Comparison of ENCODE assay signal across 8 cellular contexts in the genomic region with DNA sequence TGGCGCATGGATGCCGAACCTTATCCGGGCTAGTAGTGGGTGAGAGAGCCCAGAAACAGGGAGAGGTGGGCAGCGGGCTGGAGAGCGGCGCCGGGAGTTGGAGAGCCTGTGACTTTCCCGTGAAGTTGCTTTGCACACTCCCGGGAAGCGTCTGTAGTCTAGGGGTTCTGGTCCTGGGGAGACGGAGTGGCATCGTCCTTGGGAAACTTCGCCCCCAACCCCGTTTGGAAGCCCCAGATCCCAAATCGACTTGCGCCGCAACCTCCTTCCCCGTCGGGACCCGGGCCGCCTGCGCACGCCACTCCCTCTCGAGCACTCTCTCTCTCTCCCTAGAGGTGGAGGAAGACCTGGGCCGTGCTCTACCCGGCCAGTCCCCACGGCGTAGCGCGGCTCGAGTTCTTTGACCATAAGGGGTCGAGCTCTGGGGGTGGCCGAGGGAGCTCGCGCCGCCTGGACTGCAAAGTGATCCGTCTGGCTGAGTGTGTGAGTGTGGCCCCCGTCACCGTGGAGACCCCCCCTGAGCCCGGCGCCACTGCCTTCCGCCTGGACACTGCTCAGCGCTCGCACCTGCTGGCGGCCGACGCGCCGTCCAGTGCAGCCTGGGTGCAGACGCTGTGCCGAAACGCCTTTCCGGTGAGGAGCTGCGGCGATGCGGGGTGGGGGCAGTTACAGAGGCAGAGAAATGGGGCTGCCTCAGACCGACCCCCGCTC. TPM values are rescaled to one million over a fixed set of nuclear protein-coding genes. Genes with fewer than 3 reads are reported as not detected.
DNase-seq lines count a peak whose midpoint lies in the region; ATAC-seq and TF ChIP-seq lines count a peak whose summit lies in the region.

No MANE protein-coding gene starts in this region.

- H3K9me3 ChIP-seq in MG63 (no peaks in the 10 kb centered on the region), neuron (ENCODE audit: low read length) (peaks cover 3% of the 10 kb centered on the region)

- DNase-seq in EL (peak; percentile 32), MG63 (no peak), fibroblast of villous mesenchyme (ENCODE audit: low read depth) (peak; percentile 52), foreskin melanocyte (no peak), globus pallidus (ENCODE audit: low spot score) (no peak)
- peak; percentile 31 for DNase-seq in activated T-cell treated with anti-CD3 and anti-CD28 coated beads, Interleukin-2, amount 50 U/mL, for 4 hours

- no peaks in the 10 kb centered on the region for H3K9me3 Mint-ChIP-seq in activated T-cell treated with anti-CD3 and anti-CD28 coated beads, Interleukin-2, amount 50 U/mL, for 4 hours

- peaks cover 13% of the 10 kb centered on the region for H3K4me1 ChIP-seq in neuron (ENCODE audit: insufficient read depth, low read length)

- peaks cover 19% of the 10 kb centered on the region for H3K27me3 Mint-ChIP-seq in activated T-cell treated with anti-CD3 and anti-CD28 coated beads, Interleukin-2, amount 50 U/mL, for 4 hours (ENCODE audit: low read depth)

- peaks cover 5% of the 10 kb centered on the region for H3K4me1 Mint-ChIP-seq in activated T-cell treated with anti-CD3 and anti-CD28 coated beads, Interleukin-2, amount 50 U/mL, for 4 hours (ENCODE audit: low read depth)

- H3K4me3 Mint-ChIP-seq in activated T-cell treated with anti-CD3 and anti-CD28 coated beads, Interleukin-2, amount 50 U/mL, for 4 hours, result peak overlapping the region; percentile 95

- H3K36me3 Mint-ChIP-seq in activated T-cell treated with anti-CD3 and anti-CD28 coated beads, Interleukin-2, amount 50 U/mL, for 4 hours (ENCODE audit: insufficient read depth), result no peaks in the 10 kb centered on the region

- H2AFZ ChIP-seq in neuron (ENCODE audit: low read depth, low read length), result peak overlapping the region; percentile 94

- peak; percentile 31 for ATAC-seq in GM21576 (IDR thresholded peaks at IDR 0.05; ENCODE audit: unreplicated experiment)
- peak; percentile 67 to 70 for ATAC-seq in activated T-cell treated with anti-CD3 and anti-CD28 coated beads, Interleukin-2, amount 50 U/mL, for 4 hours

- peaks cover 8% of the 10 kb centered on the region for H3K36me3 ChIP-seq in MG63
- peaks cover 15% of the 10 kb centered on the region for H3K36me3 ChIP-seq in neuron (ENCODE audit: insufficient read depth, low read length)

- no peak for TF ChIP-seq CTCF in fibroblast of villous mesenchyme (IDR thresholded peaks at IDR 0.05; ENCODE audit: insufficient read depth, low read depth, low read length)

- no peaks in the 10 kb centered on the region for H3K27me3 ChIP-seq in MG63
- H3K27me3 ChIP-seq in neuron (ENCODE audit: insufficient read depth, low read length), result peaks cover 3% of the 10 kb centered on the region

- H3K4me3 ChIP-seq in MG63 (peak overlapping the region; percentile 73), fibroblast of villous mesenchyme (ENCODE audit: low read depth, low read length) (peak overlapping the region; percentile 88), neuron (ENCODE audit: low read length) (peak overlapping the region; percentile 63)

RNA-seq across cellular contexts. Expression of gene DOK1, which starts 0.5 kb away (rescaled TPM):
- total RNA-seq in MG63 (2014; rRNA removed; shearing (Covaris generic); ENCODE audit: low replicate concordance), result 10.9 and 21.9 TPM in 2 replicates
- total RNA-seq in activated T-cell treated with anti-CD3 and anti-CD28 coated beads, Interleukin-2, amount 50 U/mL, for 4 hours, result 10 to 100 TPM; 24.1 to 27.9 (median 25.9) TPM
- 9.9 and 20.0 TPM in 2 replicates for total RNA-seq in fibroblast of villous mesenchyme

RNA-seq across cellular contexts. Expression of gene LOXL3, which starts 1.2 kb away (rescaled TPM):
- 17.8 and 22.9 TPM in 2 replicates for total RNA-seq in MG63 (2014; rRNA removed; shearing (Covaris generic); ENCODE audit: low replicate concordance)
- total RNA-seq in activated T-cell treated with anti-CD3 and anti-CD28 coated beads, Interleukin-2, amount 50 U/mL, for 4 hours, result 1 to 10 TPM in 1 of 3 donors, under 1 TPM in 2; 0.49 to 1.0 (median 0.99) TPM
- 9.9 and 10.6 TPM in 2 replicates for total RNA-seq in fibroblast of villous mesenchyme

RNA-seq across cellular contexts. Expression of gene HTRA2, which starts 25.2 kb away (rescaled TPM):
- 49.9 and 53.9 TPM in 2 replicates for total RNA-seq in MG63 (2014; rRNA removed; shearing (Covaris generic); ENCODE audit: low replicate concordance)
- 10 to 100 TPM; 46.2 to 54.6 (median 50.5) TPM for total RNA-seq in activated T-cell treated with anti-CD3 and anti-CD28 coated beads, Interleukin-2, amount 50 U/mL, for 4 hours
- 36.7 and 40.2 TPM in 2 replicates for total RNA-seq in fibroblast of villous mesenchyme

RNA-seq across cellular contexts. Expression of gene AUP1, which starts 25.5 kb away (rescaled TPM):
- total RNA-seq in MG63 (2014; rRNA removed; shearing (Covaris generic); ENCODE audit: low replicate concordance), result 70.0 and 143 TPM in 2 replicates
- total RNA-seq in activated T-cell treated with anti-CD3 and anti-CD28 coated beads, Interleukin-2, amount 50 U/mL, for 4 hours, result 100 to 1,000 TPM; 200 to 204 (median 203) TPM
- 60.2 and 68.2 TPM in 2 replicates for total RNA-seq in fibroblast of villous mesenchyme

RNA-seq across cellular contexts. Expression of gene DQX1, which starts 28.9 kb away (rescaled TPM):
- not detected in 2 replicates for total RNA-seq in MG63 (2014; rRNA removed; shearing (Covaris generic); ENCODE audit: low replicate concordance)
- total RNA-seq in activated T-cell treated with anti-CD3 and anti-CD28 coated beads, Interleukin-2, amount 50 U/mL, for 4 hours, result under 1 TPM; 0.28 to 0.34 (median 0.30) TPM
- total RNA-seq in fibroblast of villous mesenchyme, result not detected in 2 replicates

Comparison
In these comparisons a context has a peak if more than half of its experiments do, and no peak if none do; other contexts are left out.
1. DNase-seq: peak in EL (single experiment), activated T-cell treated with anti-CD3 and anti-CD28 coated beads, Interleukin-2, amount 50 U/mL, for 4 hours (single experiment) and fibroblast of villous mesenchyme (single experiment); none in MG63 (single experiment), foreskin melanocyte (single experiment) and globus pallidus (single experiment).
2. Peak in every context shown above with its lines, with median percentiles within 50 percentile points of each other: H3K4me3 ChIP-seq.